9 cellular contexts compared by ENCODE assay signal in the genomic region with DNA sequence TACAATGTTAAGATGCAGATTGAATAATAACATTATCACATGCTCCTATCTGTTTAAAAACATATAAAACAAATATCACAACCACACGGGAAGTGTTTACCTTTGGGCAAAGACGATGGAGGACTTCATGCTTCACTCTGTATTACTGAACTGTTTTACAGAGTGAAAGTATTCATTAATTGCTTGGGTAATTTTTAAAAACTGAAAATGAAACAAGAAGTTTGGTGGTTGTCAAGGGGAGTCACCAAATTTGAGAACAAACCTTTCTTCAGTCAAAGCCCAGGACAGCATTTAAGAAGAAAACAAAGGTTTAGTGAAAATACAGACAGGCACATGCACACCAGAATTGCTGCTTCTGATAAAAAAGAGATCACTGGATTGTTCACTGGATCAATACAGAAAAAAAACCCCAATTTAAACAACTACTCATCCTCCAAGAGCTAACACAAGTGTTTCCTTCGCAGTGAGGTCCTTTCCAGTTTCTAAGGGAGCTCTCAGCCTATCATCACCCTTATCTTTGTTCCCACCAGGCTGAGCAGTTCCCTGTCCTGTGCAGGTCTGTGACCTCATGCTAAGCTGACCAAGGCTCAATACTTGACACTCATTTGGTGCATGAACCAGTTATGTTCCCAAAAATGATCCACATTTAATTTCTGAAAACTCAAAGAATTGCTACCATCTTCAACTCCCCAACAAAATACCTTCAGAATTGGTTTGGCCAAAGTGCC. TPM values are rescaled to one million over a fixed set of nuclear protein-coding genes. Genes with fewer than 3 reads are reported as not detected.
DNase-seq lines count a peak whose midpoint lies in the region; ATAC-seq, FAIRE-seq and TF ChIP-seq lines count a peak whose summit lies in the region.
"Had no signal": no experiment of that assay in that cellular context is flagged by ENCODE, and none has a peak within 500 bp of the region (broad histone marks: within the 10 kb centered on the region; RNA-seq: fewer than 3 reads in every experiment).

No MANE protein-coding gene starts in this region.

- peaks cover 4 to 12% of the 10 kb centered on the region in 2 experiments; a peak in 3 of 5 replicates for H3K4me1 ChIP-seq in K562 (replicated peaks in 1 of 2; ENCODE audit: control insufficient read depth in 2 of 2, insufficient read depth in 2 of 2, low read length in 2 of 2)
- H3K4me1 ChIP-seq in heart left ventricle, result peaks cover 0 to 67% (median 12%) of the 10 kb centered on the region in 12 donors

- H2AFZ ChIP-seq in K562 (ENCODE audit: low read depth, low read length), result no peak overlapping the region

- peak; percentile 86 for FAIRE-seq in K562 (lab: Jason Lieb, UNC)

- H3K9me3 ChIP-seq in K562 (replicated peaks; ENCODE audit: control insufficient read depth, insufficient read depth, low read depth, low read length) (no peaks in the 10 kb centered on the region), heart left ventricle (no peaks in the 10 kb centered on the region)

- TF ChIP-seq CTCF in K562 (IDR thresholded peaks at IDR 0.05 in 2 of 3, conservative IDR thresholded peaks at IDR 0.05 in 1 of 3; ENCODE audit: insufficient read depth in 2 of 3, low read depth in 1 of 3, low read length in 3 of 3) (no peak), heart left ventricle (IDR thresholded peaks at IDR 0.05) (no peak)

- POLR2A ChIA-PET in K562 (lab: Yijun Ruan, JAX), result interaction anchor here (0.6 to 1.7 kb wide), 3 partner anchors 9 to 198 kb away, joined by 5 to 10 read pairs (median 5); a partner anchor contains a TSS

- no peak for TF ChIP-seq POLR2A in K562 (conservative IDR thresholded peaks at IDR 0.05)
- TF ChIP-seq POLR2A in heart left ventricle (IDR thresholded peaks at IDR 0.05), result no peak

- no peaks in the 10 kb centered on the region for H3K9me1 ChIP-seq in K562 (ENCODE audit: control insufficient read depth, insufficient read depth, low read length)

- no peaks in the 10 kb centered on the region for H3K27me3 ChIP-seq in K562 (ENCODE audit: control insufficient read depth in 2 of 2, insufficient read depth in 2 of 2, low read length in 2 of 2)
- no peaks in the 10 kb centered on the region for H3K27me3 ChIP-seq in heart left ventricle

- no peak for TF ChIP-seq RAD21 in K562 (CRISPR knock-in tag; conservative IDR thresholded peaks at IDR 0.05 in 1 of 2, IDR thresholded peaks at IDR 0.05 in 1 of 2)

- H3K9ac ChIP-seq in K562 (ENCODE audit: insufficient read depth in 1 of 2, low read depth in 2 of 2, low read length in 2 of 2), result no peak overlapping the region

- intact Hi-C loops in K562 (cut with micrococcal nuclease), result loop anchor here (1.0 kb wide), 1 partner anchor 116 kb away; no protein-coding TSS in a partner anchor
- intact Hi-C loops in heart left ventricle (cut with DNase I), result no loop called here
- intact Hi-C loops in Right ventricle myocardium superior (cut with DNase I), result no loop called here
- intact Hi-C loops in head of caudate nucleus (cut with DNase I), result no loop called here

- WGBS in K562 (ENCODE audit: insufficient coverage, low coverage, missing lambda C conversion rate), result 49% methylated on average over 3 of the region's 3 CpGs
- WGBS in heart left ventricle, 4 donors, result 72 to 79% (median 78%) methylated on average over 3 of the region's 3 CpGs

- H3K36me3 ChIP-seq in K562 (ENCODE audit: control insufficient read depth, insufficient read depth, low read length) (peaks cover 42% of the 10 kb centered on the region), heart left ventricle (peaks cover 0 to 66% (median 32%) of the 10 kb centered on the region in 9 donors)

- no peak overlapping the region for H3K4me2 ChIP-seq in K562 (ENCODE audit: insufficient read depth, low read length)

- no peak for TF ChIP-seq EP300 in K562 (IDR thresholded peaks at IDR 0.05; ENCODE audit: low read length)

- H3K27ac ChIP-seq in K562 (ENCODE audit: extremely low read depth, low read depth, low read length) (no peak overlapping the region), heart left ventricle (peak overlapping the region in 1 of 12 donors; percentile 62)

- peak; percentile 60 to 78 (median 70) for DNase-seq in K562 (ENCODE audit: extremely low read depth in 1 of 4, low spot score in 3 of 4)
- DNase-seq in NCI-H748 treated with DMSO at 0.1 percent for 48 hours (lab: John Stamatoyannopoulos, UW), result no peak
- DNase-seq in heart left ventricle, result no peak
- no peak for DNase-seq in Right ventricle myocardium superior
- DNase-seq in head of caudate nucleus, result no peak
- DNase-seq: activated CD8-positive, alpha-beta memory T cell treated with anti-CD3 and anti-CD28 coated beads for 24 hours had no signal

- BruUV-seq in K562 (replicated peaks; lab: Mats Ljungman, UMichigan), result no TSS peak

- peaks cover under 1% of the 10 kb centered on the region; the same call in 2 of the 3 replicates for H3K79me2 ChIP-seq in K562 (ENCODE audit: control insufficient read depth, insufficient read depth, low read length)

- H4K20me1 ChIP-seq in K562 (replicated peaks; ENCODE audit: control insufficient read depth, insufficient read depth, low read length), result no peaks in the 10 kb centered on the region

- in situ Hi-C loops in K562 (cut with MboI), result no loop called here

- CTCF ChIA-PET in K562 (lab: Yijun Ruan, JAX; ENCODE audit: low intra/inter-chr PET ratio), result no interaction called here

- peak; percentile 83 for ATAC-seq in GM18858 (IDR thresholded peaks at IDR 0.05; ENCODE audit: unreplicated experiment)
- peak; percentile 92 for ATAC-seq in GM21390 (IDR thresholded peaks at IDR 0.05; ENCODE audit: unreplicated experiment)
- ATAC-seq in HG03139 (IDR thresholded peaks at IDR 0.05; ENCODE audit: unreplicated experiment), result peak; percentile 81
- peak; percentile 86 for ATAC-seq in K562
- no peak for ATAC-seq in heart left ventricle
- ATAC-seq in Right ventricle myocardium superior (ENCODE audit: poor library complexity), result no peak

- H3K4me3 ChIP-seq in K562 (no peak overlapping the region), heart left ventricle (no peak overlapping the region)

TF ChIP-seq in K562, 482 proteins besides CTCF, POLR2A, EP300 and RAD21 (continues in another document):
- TF ChIP-seq, protein P1, sequence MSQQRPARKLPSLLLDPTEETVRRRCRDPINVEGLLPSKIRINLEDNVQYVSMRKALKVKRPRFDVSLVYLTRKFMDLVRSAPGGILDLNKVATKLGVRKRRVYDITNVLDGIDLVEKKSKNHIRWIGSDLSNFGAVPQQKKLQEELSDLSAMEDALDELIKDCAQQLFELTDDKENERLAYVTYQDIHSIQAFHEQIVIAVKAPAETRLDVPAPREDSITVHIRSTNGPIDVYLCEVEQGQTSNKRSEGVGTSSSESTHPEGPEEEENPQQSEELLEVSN (IDR thresholded peaks at IDR 0.05; ENCODE audit: borderline replicate concordance in 1 of 2, extremely low read depth in 1 of 2, insufficient read depth in 1 of 2, insufficient read length in 1 of 2, low read depth in 1 of 2, low read length in 1 of 2, poor library complexity in 1 of 2, severe bottlenecking in 1 of 2), result peak; percentile 11 to 84
- TF ChIP-seq MYC (IDR thresholded peaks at IDR 0.05; ENCODE audit: low read depth, low read length) (0 out of 2 replicates have a peak, but pooled peaks have one; percentile 17), MYC (CRISPR knock-in tag; IDR thresholded peaks at IDR 0.05; ENCODE audit: borderline replicate concordance, low read depth) (no peak), EZH2 (IDR thresholded peaks at IDR 0.05; ENCODE audit: borderline replicate concordance, low read depth, low read length) (no peak), KDM2B (CRISPR knock-in tag; IDR thresholded peaks at IDR 0.05) (no peak), ZNF644 (tag; IDR thresholded peaks at IDR 0.05; ENCODE audit: low read depth) (no peak), NCOA2 (IDR thresholded peaks at IDR 0.05; ENCODE audit: partially characterized antibody in 2 of 2) (no peak), DDX20 (tag; IDR thresholded peaks at IDR 0.05; ENCODE audit: low read depth) (no peak), ARID1B (IDR thresholded peaks at IDR 0.05) (peak; percentile 58), ZNF583 (CRISPR knock-in tag; IDR thresholded peaks at IDR 0.05) (no peak)
- TF ChIP-seq, protein P2, sequence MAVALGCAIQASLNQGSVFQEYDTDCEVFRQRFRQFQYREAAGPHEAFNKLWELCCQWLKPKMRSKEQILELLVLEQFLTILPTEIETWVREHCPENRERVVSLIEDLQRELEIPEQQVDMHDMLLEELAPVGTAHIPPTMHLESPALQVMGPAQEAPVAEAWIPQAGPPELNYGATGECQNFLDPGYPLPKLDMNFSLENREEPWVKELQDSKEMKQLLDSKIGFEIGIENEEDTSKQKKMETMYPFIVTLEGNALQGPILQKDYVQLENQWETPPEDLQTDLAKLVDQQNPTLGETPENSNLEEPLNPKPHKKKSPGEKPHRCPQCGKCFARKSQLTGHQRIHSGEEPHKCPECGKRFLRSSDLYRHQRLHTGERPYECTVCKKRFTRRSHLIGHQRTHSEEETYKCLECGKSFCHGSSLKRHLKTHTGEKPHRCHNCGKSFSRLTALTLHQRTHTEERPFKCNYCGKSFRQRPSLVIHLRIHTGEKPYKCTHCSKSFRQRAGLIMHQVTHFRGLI (CRISPR knock-in tag; IDR thresholded peaks at IDR 0.05), result no peak

RNA-seq across cellular contexts. Expression of a gene that starts 8.8 kb away (rescaled TPM):
- 109 and 119 TPM in 2 replicates for total RNA-seq in K562 (2011; cell fraction: chromatin; rRNA removed; ENCODE audit: low replicate concordance)
- 57.4 and 59.0 TPM in 2 replicates for total RNA-seq in K562 (2011; cell fraction: nucleolus; rRNA removed)
- total RNA-seq in K562 (2011; cell fraction: nucleoplasm; rRNA removed), result 88.5 and 107 TPM in 2 replicates
- total RNA-seq in K562 (2014; rRNA removed), result 20.4 and 25.7 TPM in 2 replicates
- 20.6 and 23.5 TPM in 2 replicates for total RNA-seq in K562 (2014; rRNA removed; fragmentation: Illumina TruSeq; extraction: Trizol)
- 22.1 and 23.4 TPM in 2 replicates for total RNA-seq in K562 (2015; rRNA removed; fragmentation: Illumina TruSeq; extraction: Trizol)
- 23.3 and 25.5 TPM in 2 replicates for total RNA-seq in K562 (2021)
- polyA plus RNA-seq in K562 (2011; rRNA removed), result 35.6 and 40.4 TPM in 2 replicates
- 26.6 and 44.3 TPM in 2 replicates for polyA plus RNA-seq in K562 (2011; cell fraction: cytosol; rRNA removed)
- polyA plus RNA-seq in K562 (2011; cell fraction: nucleus; rRNA removed), result 108 and 147 TPM in 2 replicates
- 18.4 and 26.4 TPM in 2 replicates for polyA plus RNA-seq in K562 (2012)
- 24.7 and 27.7 TPM in 2 replicates for polyA plus RNA-seq in K562 (2014; fragmentation: Illumina TruSeq; extraction: Trizol)
- 1 to 10 TPM; 4.6 to 7.1 TPM for polyA plus RNA-seq in K562 (2014; fragmentation: Nextera tagmentation; extraction: Ambion mirVana)
- polyA plus RNA-seq in K562 (2014; rRNA removed), result 21.4 and 23.9 TPM in 2 replicates
- polyA minus RNA-seq in K562 (2011; rRNA and poly(A)+ RNA removed), result 33.4 and 43.2 TPM in 2 replicates
- 21.9 and 24.1 TPM in 2 replicates for polyA minus RNA-seq in K562 (2011; cell fraction: cytosol; rRNA and poly(A)+ RNA removed)
- polyA minus RNA-seq in K562 (2011; cell fraction: nucleus; rRNA and poly(A)+ RNA removed), result 31.2 and 37.2 TPM in 2 replicates
- total RNA-seq in heart left ventricle, result 10 to 100 TPM in 8 of 9 donors, 1 to 10 TPM in 1; 9.7 to 65.9 (median 15.3) TPM
- polyA plus RNA-seq in heart left ventricle, result 10 to 100 TPM in 1 of 2 donors, 1 to 10 TPM in 1; 6.8 to 12.6 TPM
- 10.5 TPM for total RNA-seq in Right ventricle myocardium superior

Comparison
In these comparisons a context has a peak if more than half of its experiments do, and no peak if none do; other contexts are left out.
1. ATAC-seq: peak in GM18858 (single experiment), GM21390 (single experiment), HG03139 (single experiment) and K562 (single experiment); none in heart left ventricle (0 of 4) and Right ventricle myocardium superior (single experiment).
2. DNase-seq: peak in K562 (4 of 4); none in NCI-H748 treated with DMSO at 0.1 percent for 48 hours (single experiment), heart left ventricle (0 of 5), Right ventricle myocardium superior (single experiment) and head of caudate nucleus (0 of 42).